ENCODE assay signal across 23 cellular contexts in genomic region chr15:98743177-98743576, GRCh38.
DNase-seq lines count a peak whose midpoint lies in the region; ATAC-seq lines count a peak whose summit lies in the region.
"Had no signal": no experiment of that assay in that cellular context is flagged by ENCODE, and none has a peak within 500 bp of the region (broad histone marks: within the 10 kb centered on the region; RNA-seq: fewer than 3 reads in every experiment).

No MANE protein-coding gene starts in this region.

- no peak overlapping the region for H2BK12ac ChIP-seq in mesenchymal stem cell (ENCODE audit: low read length in 2 of 2)

- 100% methylated on average over 4 of the region's 6 CpGs for WGBS in mesenchymal stem cell

- ATAC-seq in activated T-cell treated with anti-CD3 and anti-CD28 coated beads, Interleukin-2, amount 50 U/mL, for 72 hours (replicated peaks in 1 of 2), result peak; percentile 53 to 54
- no peak for ATAC-seq in activated T-cell treated with anti-CD3 and anti-CD28 coated beads, Interleukin-2, amount 50 U/mL, for 4 hours
- no peak for ATAC-seq in activated CD4-positive, CD25-positive, alpha-beta regulatory T cell treated with anti-CD3 and anti-CD28 coated beads, Interleukin-2, amount 50 U/mL, for 24 hours

- H3K79me1 ChIP-seq in mesenchymal stem cell (replicated peaks; ENCODE audit: low read length, poor library complexity, severe bottlenecking), result peaks cover 19% of the 10 kb centered on the region

- no peak overlapping the region for H3K4ac ChIP-seq in mesenchymal stem cell (ENCODE audit: low read depth in 1 of 2, low read length in 2 of 2)

- no peak overlapping the region for H3K18ac ChIP-seq in mesenchymal stem cell (ENCODE audit: low read depth in 1 of 2, low read length in 2 of 2)

- H3K27ac ChIP-seq in epithelial cell of prostate, result peak overlapping the region; percentile 43
- H3K27ac ChIP-seq in mesenchymal stem cell (ENCODE audit: low read length, poor library complexity, severe bottlenecking), result no peak overlapping the region
- H3K27ac ChIP-seq: 22Rv1, BLaER1 had no signal

- no peak overlapping the region for H3K4me3 Mint-ChIP-seq in activated T-cell treated with anti-CD3 and anti-CD28 coated beads, Interleukin-2, amount 50 U/mL, for 72 hours
- H3K4me3 Mint-ChIP-seq in activated T-cell treated with anti-CD3 and anti-CD28 coated beads, Interleukin-2, amount 50 U/mL, for 4 hours, result no peak overlapping the region
- H3K4me3 Mint-ChIP-seq: CD4-positive, alpha-beta memory T cell had no signal

- H3K4me2 ChIP-seq in mesenchymal stem cell (ENCODE audit: low read length, poor library complexity, severe bottlenecking), result no peak overlapping the region
- H3K4me2 ChIP-seq: BLaER1 had no signal

- H3K23ac ChIP-seq in mesenchymal stem cell (ENCODE audit: low read length in 2 of 2), result no peak overlapping the region

- no peak overlapping the region for H2BK5ac ChIP-seq in mesenchymal stem cell (ENCODE audit: low read depth, low read length, poor library complexity, severe bottlenecking)

- H3K9me3 Mint-ChIP-seq in activated T-cell treated with anti-CD3 and anti-CD28 coated beads, Interleukin-2, amount 50 U/mL, for 72 hours, result no peaks in the 10 kb centered on the region
- no peaks in the 10 kb centered on the region for H3K9me3 Mint-ChIP-seq in activated T-cell treated with anti-CD3 and anti-CD28 coated beads, Interleukin-2, amount 50 U/mL, for 4 hours

- H3K27ac Mint-ChIP-seq in activated T-cell treated with anti-CD3 and anti-CD28 coated beads, Interleukin-2, amount 50 U/mL, for 72 hours, result no peak overlapping the region
- H3K27ac Mint-ChIP-seq: CD4-positive, alpha-beta memory T cell had no signal

- no peak overlapping the region for H2AFZ ChIP-seq in mesenchymal stem cell (ENCODE audit: low read depth, low read length)

- no peaks in the 10 kb centered on the region for H3K27me3 ChIP-seq in mesenchymal stem cell (ENCODE audit: control insufficient read depth in 1 of 2, insufficient read depth in 1 of 2, low read length in 2 of 2)
- H3K27me3 ChIP-seq: BLaER1 had no signal

- no peak for DNase-seq in activated T-cell treated with anti-CD3 and anti-CD28 coated beads, Interleukin-2, amount 50 U/mL, for 72 hours
- DNase-seq in activated T-cell treated with anti-CD3 and anti-CD28 coated beads, Interleukin-2, amount 50 U/mL, for 4 hours, result no peak
- DNase-seq in SK-MEL-5 (ENCODE audit: low read depth, low spot score) (peak; percentile 30), epithelial cell of prostate (ENCODE audit: low read depth, low spot score) (no peak), mesenchymal stem cell (no peak), NCI-H2171 (lab: John Stamatoyannopoulos, UW) (no peak), ecto neural progenitor cell (ENCODE audit: low spot score) (no peak)
- DNase-seq: ACHN; CD4-positive, alpha-beta memory T cell; DMS153; GOT3; HCEC 1CT; KG1; NCI-H1105; NCI-H146; NCI-H2171 treated with DMSO at 0.1 percent for 48 hours; NCI-H446 treated with DMSO at 0.1 percent for 48 hours; NCI-H748 treated with DMSO at 0.1 percent for 48 hours; OCI-M1; Right ventricle myocardium superior had no signal

- in situ Hi-C loops in SK-MEL-5 (cut with HindIII; ENCODE audit: low pct_unique_long_range_greater_than_20kb, low sequenced_read_pairs), result no loop called here

- no peak overlapping the region for H2BK15ac ChIP-seq in mesenchymal stem cell (ENCODE audit: low read depth, poor library complexity, severe bottlenecking)

- no peaks in the 10 kb centered on the region for H3K9me3 ChIP-seq in mesenchymal stem cell (ENCODE audit: control insufficient read depth, low read length)
- H3K9me3 ChIP-seq: BLaER1 had no signal

- no peak overlapping the region for H2BK120ac ChIP-seq in mesenchymal stem cell (ENCODE audit: low read depth, low read length)

- H3K4me3 ChIP-seq in mesenchymal stem cell (ENCODE audit: insufficient read depth in 1 of 2, low read depth in 1 of 2, low read length in 2 of 2), result no peak overlapping the region
- H3K4me3 ChIP-seq: BLaER1 had no signal

- H3K4me1 ChIP-seq in mesenchymal stem cell (ENCODE audit: control insufficient read depth, insufficient read depth, low read depth, low read length), result peaks cover 14% of the 10 kb centered on the region

- no peak overlapping the region for H3K14ac ChIP-seq in mesenchymal stem cell (ENCODE audit: low read length in 2 of 2)

- H4K91ac ChIP-seq in mesenchymal stem cell (ENCODE audit: low read length), result no peak overlapping the region

- no peak overlapping the region for H3K9ac ChIP-seq in mesenchymal stem cell (ENCODE audit: low read length)
- H3K9ac ChIP-seq: BLaER1 had no signal

- peak overlapping the region; percentile 6 for H2AK5ac ChIP-seq in mesenchymal stem cell (ENCODE audit: low read length, severe bottlenecking)

- no peaks in the 10 kb centered on the region for H3K27me3 Mint-ChIP-seq in activated T-cell treated with anti-CD3 and anti-CD28 coated beads, Interleukin-2, amount 50 U/mL, for 72 hours (ENCODE audit: low read depth)
- no peaks in the 10 kb centered on the region for H3K27me3 Mint-ChIP-seq in activated T-cell treated with anti-CD3 and anti-CD28 coated beads, Interleukin-2, amount 50 U/mL, for 4 hours (ENCODE audit: low read depth)

- H3K4me1 Mint-ChIP-seq in activated T-cell treated with anti-CD3 and anti-CD28 coated beads, Interleukin-2, amount 50 U/mL, for 72 hours (ENCODE audit: low read depth), result peaks cover 68% of the 10 kb centered on the region
- H3K4me1 Mint-ChIP-seq in activated T-cell treated with anti-CD3 and anti-CD28 coated beads, Interleukin-2, amount 50 U/mL, for 4 hours (ENCODE audit: low read depth), result peaks cover 58% of the 10 kb centered on the region

- H4K8ac ChIP-seq in mesenchymal stem cell (ENCODE audit: low read length), result no peak overlapping the region

- H3K36me3 ChIP-seq in mesenchymal stem cell (ENCODE audit: control insufficient read depth in 1 of 2, insufficient read depth in 2 of 2, low read depth in 1 of 2, low read length in 2 of 2), result no peaks in the 10 kb centered on the region

- no peaks in the 10 kb centered on the region for H3K36me3 Mint-ChIP-seq in activated T-cell treated with anti-CD3 and anti-CD28 coated beads, Interleukin-2, amount 50 U/mL, for 72 hours (ENCODE audit: insufficient read depth in 2 of 2)
- H3K36me3 Mint-ChIP-seq in activated T-cell treated with anti-CD3 and anti-CD28 coated beads, Interleukin-2, amount 50 U/mL, for 4 hours (ENCODE audit: insufficient read depth), result peaks cover 3% of the 10 kb centered on the region
- H3K36me3 Mint-ChIP-seq: CD4-positive, alpha-beta memory T cell had no signal

Comparison
In these comparisons a context has a peak if more than half of its experiments do, and no peak if none do; other contexts are left out.
1. ATAC-seq: peak in activated T-cell treated with anti-CD3 and anti-CD28 coated beads, Interleukin-2, amount 50 U/mL, for 72 hours (2 of 2); none in activated T-cell treated with anti-CD3 and anti-CD28 coated beads, Interleukin-2, amount 50 U/mL, for 4 hours (0 of 2) and activated CD4-positive, CD25-positive, alpha-beta regulatory T cell treated with anti-CD3 and anti-CD28 coated beads, Interleukin-2, amount 50 U/mL, for 24 hours (0 of 2).